ENCODE assay signal across 1 cellular context in the genomic region with DNA sequence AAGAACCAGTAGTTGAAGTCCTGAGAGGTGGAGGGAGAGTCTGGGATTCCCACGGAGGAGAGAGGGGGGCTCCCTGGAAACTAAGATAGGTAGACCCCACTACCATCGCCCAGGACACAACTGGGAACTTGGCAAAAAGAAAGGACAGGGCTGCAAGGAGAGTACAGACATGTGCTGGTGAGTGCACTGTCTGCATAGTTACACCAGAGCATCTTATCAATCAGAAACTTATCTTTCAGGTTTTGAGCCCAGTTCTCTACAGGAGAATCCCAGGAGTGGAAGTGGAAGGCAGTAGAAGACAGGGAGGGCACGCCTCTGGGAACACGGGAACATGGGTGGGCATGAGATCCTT.
TF ChIP-seq lines count a peak whose summit lies in the region.

No MANE protein-coding gene starts in this region.

TF ChIP-seq in A549, 52 proteins besides CTCF, POLR2A, EP300 and RAD21 (continued from another document):
- no peak for TF ChIP-seq USF2 (IDR thresholded peaks at IDR 0.05)
- no peak for TF ChIP-seq CBX8 (IDR thresholded peaks at IDR 0.05)
- no peak for TF ChIP-seq ZC3H11A (IDR thresholded peaks at IDR 0.05)
- no peak for TF ChIP-seq FOSB (CRISPR knock-in tag; IDR thresholded peaks at IDR 0.05)
- TF ChIP-seq GATA3 (IDR thresholded peaks at IDR 0.05; ENCODE audit: borderline replicate concordance) = no peak
TF ChIP-seq in A549: peak in this region for 0.
